In genomic region chr20:371755-372542, GRCh38 we compare ENCODE assay signal across 8 cellular contexts. TPM values are rescaled to one million over a fixed set of nuclear protein-coding genes. Genes with fewer than 3 reads are reported as not detected.
DNase-seq lines count a peak whose midpoint lies in the region; ATAC-seq and TF ChIP-seq lines count a peak whose summit lies in the region.

No MANE protein-coding gene starts in this region.

- CTCF ChIA-PET in naive thymus-derived CD4-positive, alpha-beta T cell (lab: Charles Lee): interaction anchor here (0.6 to 1.1 kb wide), 3 partner anchors 41 to 124 kb away, joined by 3 to 4 read pairs (median 3); no protein-coding TSS in a partner anchor

- DNase-seq in GF-D8 (lab: John Stamatoyannopoulos, UW) (peak; percentile 85), NCI-H2196 treated with DMSO at 0.1 percent for 48 hours (lab: John Stamatoyannopoulos, UW; ENCODE audit: unreplicated experiment) (peak; percentile 56), dedifferentiated amniotic fluid mesenchymal stem cell (ENCODE audit: extremely low spot score) (peak; percentile 85), type B pancreatic cell (ENCODE audit: extremely low spot score, unreplicated experiment) (no peak), kidney glomerular epithelial cell (lab: John Stamatoyannopoulos, UW) (no peak)
- no peak for DNase-seq in naive thymus-derived CD4-positive, alpha-beta T cell
- DNase-seq in activated effector memory CD4-positive, alpha-beta T cell treated with Interleukin-2 at 50 U/mL for 16 hours: no peak
- DNase-seq in stimulated activated naive CD4-positive, alpha-beta T cell (lab: John Stamatoyannopoulos, UW): no peak

- peaks cover 0 to 1% (median 0%) of the 10 kb centered on the region in 11 donors for H3K9me3 Mint-ChIP-seq in naive thymus-derived CD4-positive, alpha-beta T cell
- H3K9me3 Mint-ChIP-seq in type B pancreatic cell: no peaks in the 10 kb centered on the region

- peak overlapping the region in 2 of 9 donors; percentile 36 to 67 for H3K27ac Mint-ChIP-seq in naive thymus-derived CD4-positive, alpha-beta T cell
- no peak overlapping the region for H3K27ac Mint-ChIP-seq in type B pancreatic cell

- H3K27ac ChIP-seq in naive thymus-derived CD4-positive, alpha-beta T cell (ENCODE audit: low read depth, low read length): no peak overlapping the region

- H3K27me3 ChIP-seq in naive thymus-derived CD4-positive, alpha-beta T cell (ENCODE audit: control insufficient read depth in 2 of 2, insufficient read depth in 2 of 2, low read length in 2 of 2): no peaks in the 10 kb centered on the region

- H3K4me1 Mint-ChIP-seq in naive thymus-derived CD4-positive, alpha-beta T cell: peaks cover 8 to 44% (median 20%) of the 10 kb centered on the region in 7 donors
- peaks cover 15% of the 10 kb centered on the region for H3K4me1 Mint-ChIP-seq in type B pancreatic cell (ENCODE audit: unreplicated experiment)

- no peaks in the 10 kb centered on the region for H3K4me1 ChIP-seq in naive thymus-derived CD4-positive, alpha-beta T cell (ENCODE audit: control insufficient read depth in 2 of 2, insufficient read depth in 2 of 2, low read length in 2 of 2)

- no peaks in the 10 kb centered on the region for H3K9me3 ChIP-seq in naive thymus-derived CD4-positive, alpha-beta T cell (ENCODE audit: control insufficient read depth in 2 of 3, low read length in 3 of 3)

- peak; percentile 22 for ATAC-seq in naive thymus-derived CD4-positive, alpha-beta T cell

- peak overlapping the region in 1 of 10 donors; percentile 64 for H3K4me3 Mint-ChIP-seq in naive thymus-derived CD4-positive, alpha-beta T cell
- no peak overlapping the region for H3K4me3 Mint-ChIP-seq in type B pancreatic cell

- no peak overlapping the region for H3K4me3 ChIP-seq in naive thymus-derived CD4-positive, alpha-beta T cell (ENCODE audit: low read length)

- H3K36me3 Mint-ChIP-seq in naive thymus-derived CD4-positive, alpha-beta T cell: peaks cover 0 to 3% (median 0%) of the 10 kb centered on the region in 5 donors
- no peaks in the 10 kb centered on the region for H3K36me3 Mint-ChIP-seq in type B pancreatic cell

- POLR2A ChIA-PET in naive thymus-derived CD4-positive, alpha-beta T cell (lab: Charles Lee): interaction anchor here (0.9 kb wide), 1 partner anchor 17 kb away, joined by 3 read pairs; no protein-coding TSS in a partner anchor

- no peaks in the 10 kb centered on the region for H3K36me3 ChIP-seq in naive thymus-derived CD4-positive, alpha-beta T cell (ENCODE audit: control insufficient read depth in 2 of 3, insufficient read depth in 3 of 3, low read length in 3 of 3)

- TF ChIP-seq CTCF in type B pancreatic cell (conservative IDR thresholded peaks at IDR 0.05): no peak

- intact Hi-C loops in naive thymus-derived CD4-positive, alpha-beta T cell (cut with micrococcal nuclease): no loop called here

- peaks cover 0 to 5% (median 0%) of the 10 kb centered on the region in 5 donors for H3K27me3 Mint-ChIP-seq in naive thymus-derived CD4-positive, alpha-beta T cell
- no peaks in the 10 kb centered on the region for H3K27me3 Mint-ChIP-seq in type B pancreatic cell

RNA-seq across cellular contexts. Expression of gene TRIB3, which starts 8.6 kb away (rescaled TPM):
- total RNA-seq in naive thymus-derived CD4-positive, alpha-beta T cell: 10 to 100 TPM in 1 of 5 experiments, 1 to 10 TPM in 4; 2.4 to 27.7 (median 9.4) TPM
- polyA plus RNA-seq in naive thymus-derived CD4-positive, alpha-beta T cell: 10 to 100 TPM; 12.6 to 16.0 TPM
- total RNA-seq in type B pancreatic cell (ENCODE audit: low replicate concordance): 8.3 and 17.0 TPM in 2 replicates

RNA-seq across cellular contexts. Expression of gene NRSN2, which starts 25.0 kb away (rescaled TPM):
- total RNA-seq in naive thymus-derived CD4-positive, alpha-beta T cell: 1 to 10 TPM in 3 of 5 experiments, under 1 TPM in 2; 0.24 to 2.1 (median 1.3) TPM
- polyA plus RNA-seq in naive thymus-derived CD4-positive, alpha-beta T cell: 1 to 10 TPM; 1.3 to 1.8 TPM
- total RNA-seq in type B pancreatic cell (ENCODE audit: low replicate concordance): 33.8 and 43.0 TPM in 2 replicates

RNA-seq across cellular contexts. Expression of gene RBCK1, which starts 36.1 kb away (rescaled TPM):
- 100 to 1,000 TPM in 1 of 5 experiments, 10 to 100 TPM in 4; 70.3 to 153 (median 96.9) TPM for total RNA-seq in naive thymus-derived CD4-positive, alpha-beta T cell
- polyA plus RNA-seq in naive thymus-derived CD4-positive, alpha-beta T cell: 10 to 100 TPM; 80.1 to 98.1 TPM
- total RNA-seq in type B pancreatic cell (ENCODE audit: low replicate concordance): 81.3 and 84.9 TPM in 2 replicates

RNA-seq across cellular contexts. Expression of gene SOX12, which starts 46.6 kb away (rescaled TPM):
- 10 to 100 TPM in 3 of 5 experiments, 1 to 10 TPM in 2; 4.6 to 15.1 (median 12.3) TPM for total RNA-seq in naive thymus-derived CD4-positive, alpha-beta T cell
- 1 to 10 TPM in 1 of 2 donors, under 1 TPM in 1; 0.89 to 1.3 TPM for polyA plus RNA-seq in naive thymus-derived CD4-positive, alpha-beta T cell
- total RNA-seq in type B pancreatic cell (ENCODE audit: low replicate concordance): 9.9 and 52.7 TPM in 2 replicates

Comparison
In these comparisons a context has a peak if more than half of its experiments do, and no peak if none do; other contexts are left out.
1. DNase-seq: peak in GF-D8 (single experiment), NCI-H2196 treated with DMSO at 0.1 percent for 48 hours (single experiment) and dedifferentiated amniotic fluid mesenchymal stem cell (single experiment); none in naive thymus-derived CD4-positive, alpha-beta T cell (0 of 9), activated effector memory CD4-positive, alpha-beta T cell treated with Interleukin-2 at 50 U/mL for 16 hours (single experiment), type B pancreatic cell (single experiment), stimulated activated naive CD4-positive, alpha-beta T cell (0 of 6) and kidney glomerular epithelial cell (single experiment).
2. RNA of gene NRSN2, which starts 25.0 kb away (total RNA-seq): 33.8 to 43.0 TPM in type B pancreatic cell; 0.24 to 2.1 TPM in naive thymus-derived CD4-positive, alpha-beta T cell; every median in the first group is over 10 times any median in the second.